Comparison of ENCODE assay signal across 18 cellular contexts in the genomic region with DNA sequence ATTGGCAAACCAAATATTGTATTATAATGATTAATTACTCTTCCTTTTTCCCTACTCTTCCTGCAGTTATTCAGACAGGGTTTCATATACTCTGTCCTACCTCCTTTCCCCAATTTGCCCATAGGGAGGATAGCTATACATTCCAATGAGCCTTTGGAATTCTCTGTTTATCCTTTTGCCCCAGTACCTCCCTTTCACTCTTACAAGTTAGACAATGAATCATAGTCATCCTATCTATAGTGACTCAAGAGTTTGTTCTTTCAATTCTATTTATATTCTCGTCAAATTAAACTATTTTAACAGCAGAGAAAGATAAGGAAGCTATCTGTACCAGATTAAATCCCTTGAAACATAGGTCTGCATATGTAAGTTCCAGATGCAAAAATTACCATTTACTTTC.
DNase-seq lines count a peak whose midpoint lies in the region; ATAC-seq and TF ChIP-seq lines count a peak whose summit lies in the region.
"Had no signal": no experiment of that assay in that cellular context is flagged by ENCODE, and none has a peak within 500 bp of the region (broad histone marks: within the 10 kb centered on the region; RNA-seq: fewer than 3 reads in every experiment).

No MANE protein-coding gene starts in this region.

- H3K4me2 ChIP-seq in mesendoderm (ENCODE audit: low read length): no peak overlapping the region

- H3K4me1 ChIP-seq in mesendoderm (ENCODE audit: control insufficient read depth, low read depth, low read length): no peaks in the 10 kb centered on the region

- no peak overlapping the region for H2BK15ac ChIP-seq in mesendoderm (replicated peaks; ENCODE audit: low read depth)

- CTCF ChIA-PET in RWPE1 (lab: Yijun Ruan, JAX): no interaction called here

- H2BK5ac ChIP-seq in mesendoderm (ENCODE audit: low read length): no peak overlapping the region

- TF ChIP-seq CTCF in RWPE1 (conservative IDR thresholded peaks at IDR 0.05; ENCODE audit: low read depth) (no peak), epithelial cell of esophagus (IDR thresholded peaks at IDR 0.05; ENCODE audit: insufficient read depth, low read depth, low read length, missing control alignments) (no peak)

- H3K79me1 ChIP-seq in mesendoderm (ENCODE audit: low read length): no peaks in the 10 kb centered on the region

- H3K23ac ChIP-seq in mesendoderm (ENCODE audit: low read length): no peak overlapping the region

- no peaks in the 10 kb centered on the region for H3K27me3 ChIP-seq in mesendoderm (ENCODE audit: insufficient read depth, low read length, poor library complexity)

- H3K4me3 ChIP-seq in epithelial cell of esophagus (ENCODE audit: low read length): no peak overlapping the region
- H3K4me3 ChIP-seq in mesendoderm (ENCODE audit: low read length): no peak overlapping the region
- H3K4me3 ChIP-seq: HAP-1, K562 had no signal

- H3K36me3 ChIP-seq in mesendoderm (ENCODE audit: control insufficient read depth, insufficient read depth, low read length): no peaks in the 10 kb centered on the region
- H3K36me3 ChIP-seq: HAP-1 had no signal

- H2BK120ac ChIP-seq in mesendoderm (ENCODE audit: low read depth, low read length): no peak overlapping the region

- no peak overlapping the region for H3K9ac ChIP-seq in mesendoderm (ENCODE audit: low read length)

- ATAC-seq in HG02623 (IDR thresholded peaks at IDR 0.05; ENCODE audit: unreplicated experiment) (no peak), GM21526 (IDR thresholded peaks at IDR 0.05; ENCODE audit: low FRiP score, unreplicated experiment) (no peak)
- ATAC-seq: K562, Panc1 had no signal

- H4K5ac ChIP-seq in mesendoderm (ENCODE audit: low read length): no peak overlapping the region

- H4K8ac ChIP-seq in mesendoderm (ENCODE audit: low read depth, low read length): no peak overlapping the region

- POLR2A ChIA-PET in RWPE1 (lab: Yijun Ruan, JAX; ENCODE audit: low non-redundant PET): no interaction called here

- WGBS in mesendoderm (ENCODE audit: extremely low coverage, insufficient coverage, low lambda C conversion rate): 100% methylated on average over 1 of the region's 1 CpG

- no peak overlapping the region for H2AK5ac ChIP-seq in mesendoderm (ENCODE audit: low read length)

- H3K18ac ChIP-seq in mesendoderm (ENCODE audit: low read length): no peak overlapping the region

- no peaks in the 10 kb centered on the region for H3K79me2 ChIP-seq in mesendoderm (ENCODE audit: control insufficient read depth, insufficient read depth, low read length)

- DNase-seq in ELR (ENCODE audit: low read depth): peak; percentile 2
- DNase-seq in RWPE1 (ENCODE audit: low spot score): peak; percentile 60
- peak; percentile 76 for DNase-seq in epithelial cell of esophagus (ENCODE audit: low read depth)
- peak; percentile 21 for DNase-seq in mesendoderm
- no peak for DNase-seq in D341Med (ENCODE audit: low spot score)
- DNase-seq in caudate nucleus (lab: John Stamatoyannopoulos, UW): no peak
- DNase-seq: MV-4-11, NCI-H1417 treated with DMSO at 0.1 percent for 48 hours, NCI-H2081 treated with DMSO at 0.1 percent for 48 hours, NCI-H510A treated with DMSO at 0.1 percent for 48 hours, SIG-M5 had no signal

- no peak overlapping the region for H3K4ac ChIP-seq in mesendoderm (ENCODE audit: low read depth, low read length)

- no peak overlapping the region for H3K56ac ChIP-seq in mesendoderm (ENCODE audit: low read length)

- no peak overlapping the region for H3K27ac ChIP-seq in RWPE1
- no peak overlapping the region for H3K27ac ChIP-seq in mesendoderm (ENCODE audit: low read depth, low read length)
- no peak overlapping the region for H3K27ac ChIP-seq in caudate nucleus (ENCODE audit: low read depth, low read length)
- H3K27ac ChIP-seq: C4-2B, HL-60 had no signal

Comparison
In these comparisons a context has a peak if more than half of its experiments do, and no peak if none do; other contexts are left out.
1. DNase-seq: peak in ELR (single experiment), RWPE1 (single experiment), epithelial cell of esophagus (single experiment) and mesendoderm (single experiment); none in D341Med (single experiment) and caudate nucleus (0 of 61).